27 cellular contexts compared by ENCODE assay signal in the genomic region with DNA sequence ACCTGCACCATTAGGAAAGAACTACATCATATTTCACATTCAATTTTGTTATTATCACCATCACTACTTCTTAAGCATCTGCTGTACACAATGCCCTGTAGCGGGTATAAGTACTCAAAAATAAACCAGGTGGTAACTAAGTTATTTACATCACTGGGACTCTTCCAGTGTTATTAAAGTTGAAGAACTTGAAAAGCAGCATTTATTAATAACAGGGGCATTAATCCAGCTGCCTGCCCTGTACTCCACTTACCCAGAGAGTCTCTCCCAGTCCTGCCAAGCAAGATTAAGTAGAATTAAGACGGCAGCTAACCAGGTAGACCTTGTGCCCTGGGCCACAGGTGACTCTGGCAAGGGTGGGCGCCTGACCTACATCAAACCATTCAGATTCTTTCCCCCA.
"Had no signal": no experiment of that assay in that cellular context is flagged by ENCODE, and none has a peak within 500 bp of the region (broad histone marks: within the 10 kb centered on the region; RNA-seq: fewer than 3 reads in every experiment).

No MANE protein-coding gene starts in this region.

- H3K4me1 ChIP-seq: prostate gland, suprapubic skin, transverse colon, vagina had no signal

- H3K27ac Mint-ChIP-seq: mesothelial cell of epicardium; naive B cell; natural killer cell treated with Interleukin-12 subunit alpha and Interleukin-12 subunit beta and Interleukin-15 and Interleukin-18, amount 100 ng/mL, for 72 hours; stimulated activated naive CD8-positive, alpha-beta T cell treated with anti-CD3 and anti-CD28 coated beads, Interleukin-15, amount 100 ng/mL, for 72 hours had no signal

- H3K4me3 ChIP-seq: gastroesophageal sphincter, heart left ventricle, hepatocyte, mucosa of descending colon, prostate gland, right atrium auricular region, smooth muscle cell, suprapubic skin, transverse colon, vagina had no signal

- H3K36me3 ChIP-seq: gastroesophageal sphincter, heart left ventricle, prostate gland, right atrium auricular region, suprapubic skin, transverse colon, vagina had no signal

- H3K9me3 Mint-ChIP-seq: mesothelial cell of epicardium; stimulated activated naive CD8-positive, alpha-beta T cell treated with anti-CD3 and anti-CD28 coated beads, Interleukin-15, amount 100 ng/mL, for 72 hours had no signal

- H3K27me3 Mint-ChIP-seq: naive B cell; natural killer cell treated with Interleukin-12 subunit alpha and Interleukin-12 subunit beta and Interleukin-15 and Interleukin-18, amount 100 ng/mL, for 72 hours; stimulated activated naive CD8-positive, alpha-beta T cell treated with anti-CD3 and anti-CD28 coated beads, Interleukin-15, amount 100 ng/mL, for 72 hours had no signal

- H3K27me3 ChIP-seq: dorsolateral prefrontal cortex, gastroesophageal sphincter, heart left ventricle, hepatocyte, right atrium auricular region, suprapubic skin, transverse colon, vagina had no signal

- H3K27ac ChIP-seq: gastroesophageal sphincter, heart left ventricle, hepatocyte, prostate gland, right atrium auricular region, suprapubic skin, transverse colon, vagina had no signal

- H3K4me3 Mint-ChIP-seq: mesothelial cell of epicardium; naive B cell; natural killer cell treated with Interleukin-12 subunit alpha and Interleukin-12 subunit beta and Interleukin-15 and Interleukin-18, amount 100 ng/mL, for 72 hours; stimulated activated naive CD8-positive, alpha-beta T cell treated with anti-CD3 and anti-CD28 coated beads, Interleukin-15, amount 100 ng/mL, for 72 hours had no signal

- ATAC-seq: gastroesophageal sphincter; heart left ventricle; left lobe of liver; mucosa of descending colon; natural killer cell treated with Interleukin-12 subunit alpha and Interleukin-12 subunit beta and Interleukin-15 and Interleukin-18, amount 100 ng/mL, for 72 hours; sciatic nerve; stimulated activated naive CD8-positive, alpha-beta T cell treated with anti-CD3 and anti-CD28 coated beads, Interleukin-15, amount 100 ng/mL, for 72 hours had no signal

- H3K36me3 Mint-ChIP-seq: mesothelial cell of epicardium, naive B cell had no signal

- H3K9me3 ChIP-seq: gastroesophageal sphincter, heart left ventricle, mucosa of descending colon, prostate gland, right atrium auricular region, suprapubic skin, transverse colon, vagina had no signal

- DNase-seq: dorsolateral prefrontal cortex; effector CD4-positive, alpha-beta T cell; foreskin fibroblast; heart left ventricle; kidney; mesenchymal stem cell; mucosa of descending colon; naive B cell; nucleus accumbens; stimulated activated CD4-positive, alpha-beta T cell treated with anti-CD3 and anti-CD28 coated beads, Interleukin-12 subunit alpha, Interleukin-12 subunit beta, amount 100 ng/mL, for 4 hours; stimulated activated CD4-positive, alpha-beta T cell treated with anti-CD3 and anti-CD28 coated beads, Interleukin-1b, Interleukin-23, amount 100 ng/mL, for 48 hours; stimulated activated CD4-positive, alpha-beta T cell treated with anti-CD3 and anti-CD28 coated beads, Interleukin-4, amount 100 ng/mL, for 1 hour; stimulated activated CD8-positive, alpha-beta memory T cell treated with anti-CD3 and anti-CD28 coated beads, Interleukin-4, amount 100 ng/mL, for 48 hours; stimulated activated naive CD4-positive, alpha-beta T cell; stimulated activated naive CD8-positive, alpha-beta T cell treated with anti-CD3 and anti-CD28 coated beads, Interleukin-15, amount 100 ng/mL, for 72 hours; transverse colon had no signal
